12 cellular contexts compared by ENCODE assay signal in genomic region chr20:36542516-36543186, GRCh38. TPM values are rescaled to one million over a fixed set of nuclear protein-coding genes. Genes with fewer than 3 reads are reported as not detected.
DNase-seq lines count a peak whose midpoint lies in the region; ATAC-seq and TF ChIP-seq lines count a peak whose summit lies in the region.
"Had no signal": no experiment of that assay in that cellular context is flagged by ENCODE, and none has a peak within 500 bp of the region (broad histone marks: within the 10 kb centered on the region; RNA-seq: fewer than 3 reads in every experiment).

No MANE protein-coding gene starts in this region.

- H4K20me1 ChIP-seq in hepatocyte (ENCODE audit: insufficient read depth, poor library complexity, severe bottlenecking), result no peaks in the 10 kb centered on the region

- peak overlapping the region; percentile 97 for H3K4me2 ChIP-seq in hepatocyte

- peak overlapping the region; percentile 69 for H3K9ac ChIP-seq in rectal smooth muscle tissue (ENCODE audit: low read length)

- peak overlapping the region; percentile 97 for H3K4me3 ChIP-seq in AG04450 (ENCODE audit: low read depth, low read length)
- no peak overlapping the region for H3K4me3 ChIP-seq in hepatocyte
- H3K4me3 ChIP-seq in rectal smooth muscle tissue (ENCODE audit: low read length), result peak overlapping the region; percentile 80
- H3K4me3 ChIP-seq in body of pancreas, result no peak overlapping the region
- H3K4me3 ChIP-seq in CD8-positive, alpha-beta T cell (ENCODE audit: low read depth, low read length), result no peak overlapping the region

- peaks cover 31% of the 10 kb centered on the region for H3K4me1 ChIP-seq in hepatocyte (ENCODE audit: insufficient read depth)
- H3K4me1 ChIP-seq in rectal smooth muscle tissue (ENCODE audit: control insufficient read depth, insufficient read depth, low read length), result peaks cover 20% of the 10 kb centered on the region
- peaks cover 40% of the 10 kb centered on the region for H3K4me1 ChIP-seq in body of pancreas
- no peaks in the 10 kb centered on the region for H3K4me1 ChIP-seq in CD8-positive, alpha-beta T cell (ENCODE audit: insufficient read depth, low read length)

- no peaks in the 10 kb centered on the region for H3K27me3 Mint-ChIP-seq in T-helper 17 cell
- H3K27me3 Mint-ChIP-seq in CD8-positive, alpha-beta T cell (ENCODE audit: low read depth), result no peaks in the 10 kb centered on the region

- DNase-seq in AG04450 (ENCODE audit: low read depth, low spot score), result no peak
- DNase-seq in T-helper 17 cell, result no peak
- no peak for DNase-seq in hepatocyte (ENCODE audit: low spot score)
- no peak for DNase-seq in body of pancreas
- no peak for DNase-seq in CD8-positive, alpha-beta T cell
- DNase-seq in kidney tubule cell (ENCODE audit: low spot score), result no peak
- DNase-seq in NCI-H1092 (lab: John Stamatoyannopoulos, UW), result no peak
- DNase-seq: activated T-cell treated with anti-CD3 and anti-CD28 coated beads, Interleukin-2, amount 50 U/mL, for 72 hours; AML-193; NK-92 treated with Interleukin-12 subunit alpha and Interleukin-12 subunit beta, amount 100 ng/mL, for 24 hours; stimulated activated CD4-positive, alpha-beta T cell treated with anti-CD3 and anti-CD28 coated beads, Interleukin-1b, Interleukin-23, amount 100 ng/mL, for 48 hours had no signal

- H3K36me3 Mint-ChIP-seq in T-helper 17 cell (ENCODE audit: low read depth), result no peaks in the 10 kb centered on the region
- no peaks in the 10 kb centered on the region for H3K36me3 Mint-ChIP-seq in CD8-positive, alpha-beta T cell

- TF ChIP-seq CTCF in AG04450 (IDR thresholded peaks at IDR 0.05; ENCODE audit: low read depth, low read length) (no peak), hepatocyte (IDR thresholded peaks at IDR 0.05; ENCODE audit: poor library complexity) (no peak), body of pancreas (IDR thresholded peaks at IDR 0.05) (no peak)
- TF ChIP-seq CTCF in CD8-positive, alpha-beta T cell (IDR thresholded peaks at IDR 0.05), result no peak

- H3K36me3 ChIP-seq in hepatocyte (replicated peaks; ENCODE audit: insufficient read depth, low read depth) (no peaks in the 10 kb centered on the region), rectal smooth muscle tissue (ENCODE audit: control insufficient read depth, insufficient read depth, low read length) (peaks cover 13% of the 10 kb centered on the region), body of pancreas (replicated peaks in 1 of 2; ENCODE audit: insufficient read depth in 1 of 2, low read depth in 2 of 2) (no peaks in the 10 kb centered on the region)
- no peaks in the 10 kb centered on the region for H3K36me3 ChIP-seq in CD8-positive, alpha-beta T cell (ENCODE audit: insufficient read depth, low read length)

- no peaks in the 10 kb centered on the region for H3K27me3 ChIP-seq in AG04450 (ENCODE audit: control insufficient read depth, insufficient read depth, low read length)
- no peaks in the 10 kb centered on the region for H3K27me3 ChIP-seq in hepatocyte
- no peaks in the 10 kb centered on the region for H3K27me3 ChIP-seq in rectal smooth muscle tissue (ENCODE audit: control insufficient read depth, insufficient read depth, low read length)
- H3K27me3 ChIP-seq in body of pancreas, result no peaks in the 10 kb centered on the region
- H3K27me3 ChIP-seq in CD8-positive, alpha-beta T cell (ENCODE audit: insufficient read depth, low read length), result no peaks in the 10 kb centered on the region

- H3K27ac Mint-ChIP-seq in T-helper 17 cell, result peak overlapping the region; percentile 34
- no peak overlapping the region for H3K27ac Mint-ChIP-seq in CD8-positive, alpha-beta T cell
- H3K27ac Mint-ChIP-seq: activated T-cell treated with anti-CD3 and anti-CD28 coated beads, Interleukin-2, amount 50 U/mL, for 72 hours had no signal

- peaks cover 31% of the 10 kb centered on the region for H3K79me2 ChIP-seq in hepatocyte

- TF ChIP-seq POLR2A in body of pancreas (IDR thresholded peaks at IDR 0.05), result no peak

- no peak for ATAC-seq in T-helper 17 cell
- ATAC-seq in body of pancreas, result no peak
- ATAC-seq in CD8-positive, alpha-beta T cell, result no peak

- no peaks in the 10 kb centered on the region for H3K9me3 Mint-ChIP-seq in CD8-positive, alpha-beta T cell
- H3K9me3 Mint-ChIP-seq: activated T-cell treated with anti-CD3 and anti-CD28 coated beads, Interleukin-2, amount 50 U/mL, for 72 hours had no signal

- H3K4me1 Mint-ChIP-seq in T-helper 17 cell, result peaks cover 3% of the 10 kb centered on the region
- H3K4me1 Mint-ChIP-seq in CD8-positive, alpha-beta T cell (ENCODE audit: low read depth), result peaks cover 2% of the 10 kb centered on the region

- H3K27ac ChIP-seq in AG04450 (ENCODE audit: low read depth, low read length), result peak overlapping the region; percentile 73
- peak overlapping the region; percentile 8 for H3K27ac ChIP-seq in hepatocyte
- peak overlapping the region; percentile 100 for H3K27ac ChIP-seq in rectal smooth muscle tissue (ENCODE audit: low read depth, low read length)
- peak overlapping the region in 2 of 4 donors; percentile 23 to 67 for H3K27ac ChIP-seq in body of pancreas
- H3K27ac ChIP-seq in CD8-positive, alpha-beta T cell (ENCODE audit: low read depth, low read length), result no peak overlapping the region

- H3K4me3 Mint-ChIP-seq in T-helper 17 cell, result no peak overlapping the region
- no peak overlapping the region for H3K4me3 Mint-ChIP-seq in CD8-positive, alpha-beta T cell
- H3K4me3 Mint-ChIP-seq: activated T-cell treated with anti-CD3 and anti-CD28 coated beads, Interleukin-2, amount 50 U/mL, for 72 hours had no signal

- intact Hi-C loops in body of pancreas (cut with DNase I), result no loop called here
- intact Hi-C loops in CD8-positive, alpha-beta T cell (cut with DNase I, micrococcal nuclease), result no loop called here

- H2AFZ ChIP-seq in hepatocyte, result no peak overlapping the region

- POLR2A ChIA-PET in AG04450 (lab: Yijun Ruan, JAX), result interaction anchor here (1.2 to 2.0 kb wide), 5 partner anchors 10 to 81 kb away, joined by 3 to 10 read pairs (median 3); partner anchors contain the start of gene RAB5IF
- POLR2A ChIA-PET in CD8-positive, alpha-beta T cell (lab: Charles Lee), result interaction anchor here (0.5 kb wide), 1 partner anchor 1012 kb away, joined by 4 read pairs; no protein-coding TSS in a partner anchor

- CTCF ChIA-PET in AG04450 (lab: Charles Lee), result interaction anchor here (0.6 kb wide), 1 partner anchor 21 kb away, joined by 3 read pairs; no protein-coding TSS in a partner anchor
- CTCF ChIA-PET in CD8-positive, alpha-beta T cell (lab: Charles Lee), result no interaction called here

- H3K9me2 ChIP-seq in hepatocyte (replicated peaks; ENCODE audit: insufficient read depth), result no peaks in the 10 kb centered on the region

- WGBS in hepatocyte (ENCODE audit: low lambda C conversion rate, missing lambda C conversion rate), result 92% methylated on average over 10 of the region's 10 CpGs
- WGBS in body of pancreas, 2 donors, result 86 to 98% methylated on average over 6 to 8 of the region's 10 CpGs

- peaks cover 4% of the 10 kb centered on the region; the same call in 1 of the 2 replicates for H3K9me3 ChIP-seq in AG04450 (ENCODE audit: control insufficient read depth, insufficient read depth, low read length)
- H3K9me3 ChIP-seq in T-helper 17 cell (ENCODE audit: control insufficient read depth, low read length, poor library complexity, severe bottlenecking), result no peaks in the 10 kb centered on the region
- H3K9me3 ChIP-seq in hepatocyte (ENCODE audit: low read depth), result no peaks in the 10 kb centered on the region
- no peaks in the 10 kb centered on the region for H3K9me3 ChIP-seq in body of pancreas
- H3K9me3 ChIP-seq in CD8-positive, alpha-beta T cell (ENCODE audit: low read length), result no peaks in the 10 kb centered on the region

RNA-seq across cellular contexts. Expression of gene MYL9, which starts 1.3 kb away (rescaled TPM):
- 273 and 380 TPM in 2 replicates for polyA plus RNA-seq in AG04450 (2011; rRNA removed)
- 338 and 442 TPM in 2 replicates for polyA minus RNA-seq in AG04450 (2011; rRNA and poly(A)+ RNA removed)
- 100 to 1,000 TPM in 1 of 2 donors, 1 to 10 TPM in 1; 3.4 to 125 TPM for total RNA-seq in T-helper 17 cell
- total RNA-seq in hepatocyte, result 31.8 and 46.0 TPM in 2 replicates
- 169 and 175 TPM in 2 replicates for polyA plus RNA-seq in hepatocyte
- total RNA-seq in body of pancreas, result 10 to 100 TPM; 16.9 to 26.7 TPM
- total RNA-seq in CD8-positive, alpha-beta T cell, result not detected

RNA-seq across cellular contexts. Expression of gene TGIF2, which starts 30.7 kb away (rescaled TPM):
- polyA plus RNA-seq in AG04450 (2011; rRNA removed) (12.2 TPM in 2 replicates), hepatocyte (32.4 and 38.5 TPM in 2 replicates)
- polyA minus RNA-seq in AG04450 (2011; rRNA and poly(A)+ RNA removed), result 11.4 and 13.4 TPM in 2 replicates
- total RNA-seq in T-helper 17 cell (10 to 100 TPM; 32.8 to 38.5 TPM), hepatocyte (27.0 and 30.6 TPM in 2 replicates), body of pancreas (10 to 100 TPM; 15.2 to 18.7 TPM)
- 10 to 100 TPM; 50.4 to 51.1 TPM for total RNA-seq in CD8-positive, alpha-beta T cell

Comparison
In these comparisons a context has a peak if more than half of its experiments do, and no peak if none do; other contexts are left out.
1. H3K4me3 ChIP-seq: peak in AG04450 (single experiment) and rectal smooth muscle tissue (single experiment); none in hepatocyte (single experiment), body of pancreas (0 of 2) and CD8-positive, alpha-beta T cell (single experiment).